In genomic region chr13:40064154-40064713, GRCh38 we compare ENCODE assay signal across 1 cellular context.
TF ChIP-seq lines count a peak whose summit lies in the region.

No MANE protein-coding gene starts in this region.

TF ChIP-seq in HepG2, 621 proteins besides CTCF, POLR2A, EP300 and RAD21 (continued from another document):
- TF ChIP-seq ZFP90 (CRISPR knock-in tag; IDR thresholded peaks at IDR 0.05; ENCODE audit: borderline replicate concordance) (no peak), FOSL2 (CRISPR knock-in tag; IDR thresholded peaks at IDR 0.05) (peak; percentile 85), HMG20A (CRISPR knock-in tag; IDR thresholded peaks at IDR 0.05; ENCODE audit: borderline replicate concordance) (no peak), RFXANK (CRISPR knock-in tag; IDR thresholded peaks at IDR 0.05) (no peak), SALL1 (CRISPR knock-in tag; IDR thresholded peaks at IDR 0.05) (peak; percentile 22; the same call in 1 of the 2 replicates), ZNF557 (CRISPR knock-in tag; IDR thresholded peaks at IDR 0.05) (no peak), GZF1 (CRISPR knock-in tag; IDR thresholded peaks at IDR 0.05) (no peak), MATR3 (CRISPR knock-in tag; IDR thresholded peaks at IDR 0.05) (no peak), MED13 (CRISPR knock-in tag; IDR thresholded peaks at IDR 0.05) (no peak), CBFB (CRISPR knock-in tag; IDR thresholded peaks at IDR 0.05) (no peak), ZBTB43 (CRISPR knock-in tag; conservative IDR thresholded peaks at IDR 0.05) (no peak), TEF (CRISPR knock-in tag; IDR thresholded peaks at IDR 0.05) (no peak), ASH2L (IDR thresholded peaks at IDR 0.05; ENCODE audit: insufficient read length, low read depth, low read length) (no peak), ZNF20 (CRISPR knock-in tag; IDR thresholded peaks at IDR 0.05) (no peak), ZNF367 (CRISPR knock-in tag; IDR thresholded peaks at IDR 0.05; ENCODE audit: borderline replicate concordance) (no peak), NR2F6 (IDR thresholded peaks at IDR 0.05) (0 out of 2 replicates have a peak, but pooled peaks have one; percentile 15), NR2F6 (CRISPR knock-in tag; IDR thresholded peaks at IDR 0.05) (no peak), ZNF124 (CRISPR knock-in tag; IDR thresholded peaks at IDR 0.05) (no peak), RARA (CRISPR knock-in tag; IDR thresholded peaks at IDR 0.05) (peak; percentile 34; the same call in 1 of the 2 replicates), ZNF780A (CRISPR knock-in tag; IDR thresholded peaks at IDR 0.05) (no peak), RNF219 (CRISPR knock-in tag; IDR thresholded peaks at IDR 0.05) (no peak), PAXIP1 (CRISPR knock-in tag; conservative IDR thresholded peaks at IDR 0.05) (peak; percentile 62; the same call in 1 of the 2 replicates), RBAK (CRISPR knock-in tag; IDR thresholded peaks at IDR 0.05) (no peak), ZBTB20 (CRISPR knock-in tag; IDR thresholded peaks at IDR 0.05; ENCODE audit: borderline replicate concordance, low read depth) (0 out of 2 replicates have a peak, but pooled peaks have one; percentile 43), NKX3-1 (CRISPR knock-in tag; IDR thresholded peaks at IDR 0.05) (0 out of 2 replicates have a peak, but pooled peaks have one; percentile 32), TGIF2 (CRISPR knock-in tag; IDR thresholded peaks at IDR 0.05) (no peak), PHF21A (CRISPR knock-in tag; IDR thresholded peaks at IDR 0.05) (peak; percentile 36; the same call in 1 of the 2 replicates), ZNF512B (CRISPR knock-in tag; IDR thresholded peaks at IDR 0.05; ENCODE audit: borderline replicate concordance) (no peak), ZNF615 (CRISPR knock-in tag; IDR thresholded peaks at IDR 0.05; ENCODE audit: borderline replicate concordance) (no peak), MAZ (IDR thresholded peaks at IDR 0.05; ENCODE audit: borderline replicate concordance, low read depth, low read length) (no peak), MAZ (CRISPR knock-in tag; IDR thresholded peaks at IDR 0.05; ENCODE audit: low read depth) (no peak), FOXP4 (CRISPR knock-in tag; IDR thresholded peaks at IDR 0.05) (peak; percentile 43), TBX2 (CRISPR knock-in tag; IDR thresholded peaks at IDR 0.05; ENCODE audit: borderline replicate concordance) (peak; percentile 70), ZBTB21 (CRISPR knock-in tag; IDR thresholded peaks at IDR 0.05) (no peak), ZNF337 (CRISPR knock-in tag; IDR thresholded peaks at IDR 0.05; ENCODE audit: borderline replicate concordance, low read depth) (no peak), NPAS2 (CRISPR knock-in tag; IDR thresholded peaks at IDR 0.05; ENCODE audit: borderline replicate concordance) (no peak), HNRNPL (IDR thresholded peaks at IDR 0.05; ENCODE audit: low read depth, low read length) (0 out of 2 replicates have a peak, but pooled peaks have one; percentile 3), TRIM24 (CRISPR knock-in tag; IDR thresholded peaks at IDR 0.05) (no peak), SNAPC5 (CRISPR knock-in tag; IDR thresholded peaks at IDR 0.05; ENCODE audit: borderline replicate concordance) (no peak), ZNF782 (CRISPR knock-in tag; IDR thresholded peaks at IDR 0.05; ENCODE audit: borderline replicate concordance) (no peak), LRRFIP1 (CRISPR knock-in tag; conservative IDR thresholded peaks at IDR 0.05) (no peak)
